ENCODE assay signal across 13 cellular contexts in genomic region chr9:4073371-4073770, GRCh38.
DNase-seq lines count a peak whose midpoint lies in the region; ATAC-seq and TF ChIP-seq lines count a peak whose summit lies in the region.
"Had no signal": no experiment of that assay in that cellular context is flagged by ENCODE, and none has a peak within 500 bp of the region (broad histone marks: within the 10 kb centered on the region; RNA-seq: fewer than 3 reads in every experiment).

No MANE protein-coding gene starts in this region.

- TF ChIP-seq CTCF in MCF 10A (IDR thresholded peaks at IDR 0.05; ENCODE audit: unreplicated experiment) (peak; percentile 22), breast epithelium (IDR thresholded peaks at IDR 0.05) (no peak), OCI-LY7 (conservative IDR thresholded peaks at IDR 0.05; ENCODE audit: low read length) (peak; percentile 63), epithelial cell of proximal tubule (conservative IDR thresholded peaks at IDR 0.05; ENCODE audit: low read depth, low read length) (peak; percentile 54)

- H2AFZ ChIP-seq in OCI-LY7 (ENCODE audit: low read length) = no peak overlapping the region

- POLR2A ChIA-PET in MCF 10A (lab: Yijun Ruan, JAX) = no interaction called here
- POLR2A ChIA-PET in OCI-LY7 (lab: Charles Lee) = no interaction called here

- H4K20me1 ChIP-seq in OCI-LY7 (ENCODE audit: insufficient read depth, low read length) = no peaks in the 10 kb centered on the region

- no TSS peak for BruUV-seq in MCF 10A (replicated peaks; lab: Mats Ljungman, UMichigan)
- no TSS peak for BruUV-seq in OCI-LY7 (replicated peaks; lab: Mats Ljungman, UMichigan)

- H3K27ac ChIP-seq in breast epithelium (no peak overlapping the region), OCI-LY7 (ENCODE audit: low read depth, low read length, poor library complexity, severe bottlenecking) (no peak overlapping the region)

- no peak overlapping the region for H3K27ac Mint-ChIP-seq in MCF 10A (ENCODE audit: low read depth, unreplicated experiment)
- H3K27ac Mint-ChIP-seq: CD4-positive, CD25-positive, alpha-beta regulatory T cell; naive B cell had no signal

- no peaks in the 10 kb centered on the region for H3K9me2 ChIP-seq in OCI-LY7 (ENCODE audit: insufficient read depth, low read length)

- no peaks in the 10 kb centered on the region for H3K9me3 Mint-ChIP-seq in MCF 10A (ENCODE audit: unreplicated experiment)

- DNase-seq in MCF 10A (ENCODE audit: unreplicated experiment) = no peak
- no peak for DNase-seq in breast epithelium (ENCODE audit: low spot score in 2 of 2)
- peak; percentile 8 for DNase-seq in OCI-LY7 (ENCODE audit: low spot score)
- no peak for DNase-seq in epithelial cell of proximal tubule (ENCODE audit: low read depth)
- no peak for DNase-seq in MV-4-11 (lab: John Stamatoyannopoulos, UW)
- DNase-seq in NCI-H2029 (lab: John Stamatoyannopoulos, UW) = no peak
- DNase-seq in NCI-H1694 treated with DMSO at 0.1 percent for 48 hours (lab: John Stamatoyannopoulos, UW) = no peak
- DNase-seq: activated T-cell treated with anti-CD3 and anti-CD28 coated beads, Interleukin-2, amount 50 U/mL, for 1 hour; CD4-positive, CD25-positive, alpha-beta regulatory T cell; hypothalamus; naive B cell had no signal

- H3K36me3 Mint-ChIP-seq in MCF 10A (ENCODE audit: insufficient read depth, unreplicated experiment) = no peaks in the 10 kb centered on the region
- H3K36me3 Mint-ChIP-seq: CD4-positive, CD25-positive, alpha-beta regulatory T cell; naive B cell had no signal

- CTCF ChIA-PET in MCF 10A (lab: Yijun Ruan, JAX) = interaction anchor here (0.6 to 0.7 kb wide), 4 partner anchors 55 to 266 kb away, joined by 3 to 4 read pairs (median 4); no protein-coding TSS in a partner anchor
- CTCF ChIA-PET in OCI-LY7 (lab: Charles Lee; ENCODE audit: unreplicated experiment) = no interaction called here

- H3K36me3 ChIP-seq in breast epithelium (no peaks in the 10 kb centered on the region), OCI-LY7 (ENCODE audit: insufficient read depth, low read length) (no peaks in the 10 kb centered on the region)
- H3K36me3 ChIP-seq: HAP-1 had no signal

- no peaks in the 10 kb centered on the region for H3K9me3 ChIP-seq in breast epithelium
- H3K9me3 ChIP-seq in OCI-LY7 (ENCODE audit: low read length) = no peaks in the 10 kb centered on the region
- H3K9me3 ChIP-seq: HAP-1 had no signal

- no peaks in the 10 kb centered on the region for H3K4me1 ChIP-seq in breast epithelium
- no peaks in the 10 kb centered on the region for H3K4me1 ChIP-seq in OCI-LY7 (ENCODE audit: insufficient read depth, low read length, poor library complexity, severe bottlenecking)

- intact Hi-C loops in MCF 10A (cut with micrococcal nuclease) (no loop called here), breast epithelium (cut with DNase I; ENCODE audit: low total_unique reads) (no loop called here), OCI-LY7 (cut with micrococcal nuclease; ENCODE audit: unreplicated experiment) (no loop called here)

- no peak overlapping the region for H3K4me2 ChIP-seq in OCI-LY7 (ENCODE audit: low read length)

- peaks cover 7% of the 10 kb centered on the region for H3K4me1 Mint-ChIP-seq in MCF 10A (ENCODE audit: insufficient read depth, unreplicated experiment)
- H3K4me1 Mint-ChIP-seq: CD4-positive, CD25-positive, alpha-beta regulatory T cell; naive B cell had no signal

- H3K79me2 ChIP-seq in OCI-LY7 (ENCODE audit: insufficient read depth, low read depth, low read length) = no peaks in the 10 kb centered on the region

- H3K4me3 Mint-ChIP-seq in MCF 10A (ENCODE audit: unreplicated experiment) = no peak overlapping the region
- H3K4me3 Mint-ChIP-seq: CD4-positive, CD25-positive, alpha-beta regulatory T cell; naive B cell had no signal

- no peaks in the 10 kb centered on the region for H3K27me3 Mint-ChIP-seq in MCF 10A (ENCODE audit: insufficient read depth, unreplicated experiment)

- TF ChIP-seq POLR2A in breast epithelium (IDR thresholded peaks at IDR 0.05) = no peak

- H3K4me3 ChIP-seq in breast epithelium (no peak overlapping the region), OCI-LY7 (ENCODE audit: low read depth, low read length, poor library complexity, severe bottlenecking) (no peak overlapping the region), epithelial cell of proximal tubule (ENCODE audit: low read depth, low read length) (no peak overlapping the region)
- H3K4me3 ChIP-seq: HAP-1 had no signal

- ATAC-seq in HG02884 (IDR thresholded peaks at IDR 0.05; ENCODE audit: unreplicated experiment) = no peak

- no peaks in the 10 kb centered on the region for H3K27me3 ChIP-seq in breast epithelium

Comparison
In these comparisons a context has a peak if more than half of its experiments do, and no peak if none do; other contexts are left out.
1. CTCF ChIP-seq: peak in MCF 10A (single experiment), OCI-LY7 (single experiment) and epithelial cell of proximal tubule (single experiment); none in breast epithelium (0 of 3).